Comparison of ENCODE assay signal across 25 cellular contexts in genomic region chr2:16081316-16082200, GRCh38.
"Had no signal": no experiment of that assay in that cellular context is flagged by ENCODE, and none has a peak within 500 bp of the region (broad histone marks: within the 10 kb centered on the region; RNA-seq: fewer than 3 reads in every experiment).

No MANE protein-coding gene starts in this region.

- DNase-seq: activated CD4-positive, alpha-beta memory T cell treated with anti-CD3 and anti-CD28 coated beads, Interleukin-2, amount 10 ng/mL, durations not matched to agents 7 days and 5 days; activated CD4-positive, alpha-beta T cell treated with anti-CD3 and anti-CD28 coated beads for 36 hours; activated CD4-positive, alpha-beta T cell treated with anti-CD3 and anti-CD28 coated beads, Interleukin-2, amount 50 U/mL, for 1 hour; activated gamma-delta T cell; activated naive CD4-positive, alpha-beta T cell treated with anti-CD3 and anti-CD28 coated beads for 36 hours; activated T-cell treated with anti-CD3 and anti-CD28 coated beads for 4 hours; activated T-cell treated with anti-CD3 and anti-CD28 coated beads, Interleukin-2, amount 50 U/mL, for 48 hours; amygdala; brain microvascular endothelial cell; Kasumi-1; NCI-H1105 treated with DMSO at 0.1 percent for 48 hours; NCI-H1436 treated with DMSO at 0.1 percent for 48 hours; NCI-H187 treated with DMSO at 0.1 percent for 48 hours; NCI-H2081 treated with DMSO at 0.1 percent for 48 hours; NCI-H2227 treated with DMSO at 0.1 percent for 48 hours; NCI-H446 treated with DMSO at 0.1 percent for 48 hours; NCI-H524 treated with DMSO at 0.1 percent for 48 hours; NCI-H748 treated with DMSO at 0.1 percent for 48 hours; SIG-M5; T-cell; T-helper 2 cell; T1000 had no signal

- ATAC-seq: activated CD4-positive, alpha-beta T cell treated with anti-CD3 and anti-CD28 coated beads for 36 hours; activated T-helper 17 cell treated with anti-CD3 and anti-CD28 coated beads, Interleukin-2, amount 50 U/mL, for 72 hours; T-cell had no signal

- H3K4me3 ChIP-seq: cardiac muscle cell, SK-N-MC had no signal

- H3K36me3 ChIP-seq: brain microvascular endothelial cell, cardiac muscle cell had no signal

- H3K27ac ChIP-seq: brain microvascular endothelial cell, cardiac muscle cell, SK-N-MC had no signal

- H3K27me3 ChIP-seq: brain microvascular endothelial cell, cardiac muscle cell had no signal
